ENCODE assay signal across 8 cellular contexts in genomic region chr12:120317258-120318105, GRCh38. TPM values are rescaled to one million over a fixed set of nuclear protein-coding genes. Genes with fewer than 3 reads are reported as not detected.
DNase-seq lines count a peak whose midpoint lies in the region; ATAC-seq and TF ChIP-seq lines count a peak whose summit lies in the region.

No MANE protein-coding gene starts in this region.

- no peak overlapping the region for H3K4ac ChIP-seq in mesendoderm (ENCODE audit: low read depth, low read length)

- BruUV-seq in Caco-2 (replicated peaks; lab: Mats Ljungman, UMichigan) = no TSS peak

- H3K4me1 ChIP-seq in Caco-2 (peaks cover 22% of the 10 kb centered on the region), endocrine pancreas (ENCODE audit: control insufficient read depth, insufficient read depth, low read length) (no peaks in the 10 kb centered on the region), mesendoderm (ENCODE audit: control insufficient read depth, low read depth, low read length) (peaks cover 2% of the 10 kb centered on the region)

- no peak overlapping the region for H4K5ac ChIP-seq in mesendoderm (ENCODE audit: low read length)

- peak; percentile 52 to 77 for TF ChIP-seq CTCF in Caco-2 (IDR thresholded peaks at IDR 0.05; ENCODE audit: insufficient read depth in 1 of 2, low read depth in 1 of 2, low read length in 1 of 2, severe bottlenecking in 1 of 2, unreplicated experiment in 1 of 2)

- peak; percentile 96 for ATAC-seq in GM21360 (IDR thresholded peaks at IDR 0.05; ENCODE audit: unreplicated experiment)
- peak; percentile 100 for ATAC-seq in activated CD8-positive, alpha-beta memory T cell treated with anti-CD3 and anti-CD28 coated beads, Interleukin-2, amount 10 ng/mL, durations not matched to agents 7 days and 5 days

- no peak overlapping the region for H2BK120ac ChIP-seq in mesendoderm (ENCODE audit: low read depth, low read length)

- H3K4me1 Mint-ChIP-seq in Caco-2 (ENCODE audit: low read depth, unreplicated experiment) = peaks cover 13% of the 10 kb centered on the region
- H3K4me1 Mint-ChIP-seq in activated CD8-positive, alpha-beta memory T cell treated with anti-CD3 and anti-CD28 coated beads, Interleukin-2, amount 10 ng/mL, durations not matched to agents 7 days and 5 days = peaks cover 13% of the 10 kb centered on the region

- H2AK5ac ChIP-seq in mesendoderm (ENCODE audit: low read length) = no peak overlapping the region

- DNase-seq in Caco-2 (peak; percentile 100), HT1080 (ENCODE audit: low read depth) (peak; percentile 100), NOMO-1 (lab: John Stamatoyannopoulos, UW; ENCODE audit: unreplicated experiment in 2 of 2) (peak; percentile 98 to 99), mesendoderm (peak; percentile 100)
- DNase-seq in activated CD8-positive, alpha-beta memory T cell treated with anti-CD3 and anti-CD28 coated beads, Interleukin-2, amount 10 ng/mL, durations not matched to agents 7 days and 5 days = peak; percentile 100
- peak; percentile 99 for DNase-seq in stimulated activated CD8-positive, alpha-beta memory T cell treated with anti-CD3 and anti-CD28 coated beads, Interleukin-15, amount 100 ng/mL, for 1 hour (ENCODE audit: low read depth)

- H3K4me3 ChIP-seq in Caco-2 (ENCODE audit: low read depth, low read length) (peak overlapping the region; percentile 49), endocrine pancreas (ENCODE audit: control insufficient read depth, insufficient read depth, low read length) (peak overlapping the region; percentile 46), mesendoderm (ENCODE audit: low read length) (peak overlapping the region; percentile 59)

- H3K36me3 ChIP-seq in Caco-2 (ENCODE audit: control insufficient read depth, insufficient read depth, low read length) = no peaks in the 10 kb centered on the region
- H3K36me3 ChIP-seq in endocrine pancreas (ENCODE audit: control insufficient read depth, insufficient read depth, low read length) = no peaks in the 10 kb centered on the region
- no peaks in the 10 kb centered on the region for H3K36me3 ChIP-seq in mesendoderm (ENCODE audit: control insufficient read depth, insufficient read depth, low read length)

- H3K9me3 Mint-ChIP-seq in Caco-2 (ENCODE audit: unreplicated experiment) = no peaks in the 10 kb centered on the region
- H3K9me3 Mint-ChIP-seq in activated CD8-positive, alpha-beta memory T cell treated with anti-CD3 and anti-CD28 coated beads, Interleukin-2, amount 10 ng/mL, durations not matched to agents 7 days and 5 days (ENCODE audit: low read depth) = no peaks in the 10 kb centered on the region

- H3K9me3 ChIP-seq in Caco-2 (no peaks in the 10 kb centered on the region), endocrine pancreas (ENCODE audit: control insufficient read depth, low read length) (no peaks in the 10 kb centered on the region)

- POLR2A ChIA-PET in Caco-2 (lab: Charles Lee) = interaction anchor here (0.6 to 2.3 kb wide), 7 partner anchors 15 to 222 kb away, joined by 3 to 29 read pairs (median 6); partner anchors contain the start of genes RNU4-1, RNU4-2, RPLP0 and SIRT4

- H2BK5ac ChIP-seq in mesendoderm (ENCODE audit: low read length) = peak overlapping the region; percentile 54

- H3K27me3 Mint-ChIP-seq in Caco-2 (ENCODE audit: insufficient read depth, unreplicated experiment) = no peaks in the 10 kb centered on the region
- no peaks in the 10 kb centered on the region for H3K27me3 Mint-ChIP-seq in activated CD8-positive, alpha-beta memory T cell treated with anti-CD3 and anti-CD28 coated beads, Interleukin-2, amount 10 ng/mL, durations not matched to agents 7 days and 5 days

- H3K23ac ChIP-seq in mesendoderm (ENCODE audit: low read length) = no peak overlapping the region

- H4K8ac ChIP-seq in mesendoderm (ENCODE audit: low read depth, low read length) = peak overlapping the region; percentile 84

- H3K27me3 ChIP-seq in Caco-2 (replicated peaks; ENCODE audit: control insufficient read depth, insufficient read depth, low read length) (no peaks in the 10 kb centered on the region), endocrine pancreas (ENCODE audit: control insufficient read depth, insufficient read depth, low read length) (no peaks in the 10 kb centered on the region), mesendoderm (ENCODE audit: insufficient read depth, low read length, poor library complexity) (no peaks in the 10 kb centered on the region)

- peak overlapping the region; percentile 30 for H3K18ac ChIP-seq in mesendoderm (ENCODE audit: low read length)

- CTCF ChIA-PET in Caco-2 (lab: Charles Lee) = interaction anchor here (0.6 to 1.5 kb wide), 9 partner anchors 12 to 200 kb away, joined by 3 to 27 read pairs (median 3); partner anchors contain the start of genes COX6A1, RNU4-1 and SIRT4
- CTCF ChIA-PET in activated CD8-positive, alpha-beta memory T cell treated with anti-CD3 and anti-CD28 coated beads, Interleukin-2, amount 10 ng/mL, durations not matched to agents 7 days and 5 days (lab: Charles Lee) = interaction anchor here (0.8 to 6.6 kb wide), 13 partner anchors 8 to 219 kb away, joined by 3 to 47 read pairs (median 3); partner anchors contain the start of genes COX6A1, PXN, RNU4-1 and RPLP0

- H3K4me2 ChIP-seq in mesendoderm (ENCODE audit: low read length) = peak overlapping the region; percentile 85

- H3K79me1 ChIP-seq in mesendoderm (ENCODE audit: low read length) = no peaks in the 10 kb centered on the region

- peak overlapping the region; percentile 95 for H3K4me3 Mint-ChIP-seq in Caco-2 (ENCODE audit: unreplicated experiment)
- peak overlapping the region; percentile 78 for H3K4me3 Mint-ChIP-seq in activated CD8-positive, alpha-beta memory T cell treated with anti-CD3 and anti-CD28 coated beads, Interleukin-2, amount 10 ng/mL, durations not matched to agents 7 days and 5 days

- no peaks in the 10 kb centered on the region for H3K79me2 ChIP-seq in mesendoderm (ENCODE audit: control insufficient read depth, insufficient read depth, low read length)

- WGBS in mesendoderm (ENCODE audit: extremely low coverage, insufficient coverage, low lambda C conversion rate) = no CpG with 5 or more reads among the region's 41 CpGs

- H2BK15ac ChIP-seq in mesendoderm (replicated peaks; ENCODE audit: low read depth) = no peak overlapping the region

- intact Hi-C loops in Caco-2 (cut with micrococcal nuclease; ENCODE audit: unreplicated experiment) = loop anchor here (1.0 kb wide), 1 partner anchor 15 kb away; the partner anchor contains the start of gene SIRT4

- H3K27ac Mint-ChIP-seq in Caco-2 (ENCODE audit: unreplicated experiment) = peak overlapping the region; percentile 99
- peak overlapping the region; percentile 88 for H3K27ac Mint-ChIP-seq in activated CD8-positive, alpha-beta memory T cell treated with anti-CD3 and anti-CD28 coated beads, Interleukin-2, amount 10 ng/mL, durations not matched to agents 7 days and 5 days

- H3K9ac ChIP-seq in endocrine pancreas (ENCODE audit: control insufficient read depth, insufficient read depth, low read length) = peak overlapping the region; percentile 84
- H3K9ac ChIP-seq in mesendoderm (ENCODE audit: low read length) = peak overlapping the region; percentile 85

- peak overlapping the region; percentile 39 for H3K27ac ChIP-seq in mesendoderm (ENCODE audit: low read depth, low read length)

- H3K56ac ChIP-seq in mesendoderm (ENCODE audit: low read length) = peak overlapping the region; percentile 97

- peaks cover 12% of the 10 kb centered on the region for H3K36me3 Mint-ChIP-seq in Caco-2 (ENCODE audit: insufficient read depth, unreplicated experiment)
- H3K36me3 Mint-ChIP-seq in activated CD8-positive, alpha-beta memory T cell treated with anti-CD3 and anti-CD28 coated beads, Interleukin-2, amount 10 ng/mL, durations not matched to agents 7 days and 5 days = no peaks in the 10 kb centered on the region

RNA-seq across cellular contexts. Expression of gene PLA2G1B, which starts 10.1 kb away (rescaled TPM):
- not detected in 2 replicates for total RNA-seq in Caco-2 (2022)
- total RNA-seq in HT1080 (2014; rRNA removed; shearing (Covaris generic)) = not detected in 2 replicates
- not detected in 2 replicates for polyA plus RNA-seq in HT1080 (2015; cell fraction: cytosol; rRNA removed)
- polyA plus RNA-seq in HT1080 (2015; cell fraction: nucleus; rRNA removed) = not detected in 2 replicates
- total RNA-seq in activated CD8-positive, alpha-beta memory T cell treated with anti-CD3 and anti-CD28 coated beads, Interleukin-2, amount 10 ng/mL, durations not matched to agents 7 days and 5 days = not detected
- not detected for polyA plus RNA-seq in mesendoderm (2013, experiment 1 of 2)
- polyA plus RNA-seq in mesendoderm (2013, experiment 2 of 2) = not detected

RNA-seq across cellular contexts. Expression of gene SIRT4, which starts 15.4 kb away (rescaled TPM):
- 2.1 and 3.6 TPM in 2 replicates for total RNA-seq in Caco-2 (2022)
- 0.40 and 1.6 TPM in 2 replicates for total RNA-seq in HT1080 (2014; rRNA removed; shearing (Covaris generic))
- polyA plus RNA-seq in HT1080 (2015; cell fraction: cytosol; rRNA removed) = 0.08 and 0.10 TPM in 2 replicates
- polyA plus RNA-seq in HT1080 (2015; cell fraction: nucleus; rRNA removed) = 0.11 and 0.22 TPM in 2 replicates
- 1 to 10 TPM; 2.4 to 3.0 TPM for total RNA-seq in activated CD8-positive, alpha-beta memory T cell treated with anti-CD3 and anti-CD28 coated beads, Interleukin-2, amount 10 ng/mL, durations not matched to agents 7 days and 5 days
- polyA plus RNA-seq in mesendoderm (2013, experiment 1 of 2) = 0.88 TPM
- polyA plus RNA-seq in mesendoderm (2013, experiment 2 of 2) = 0.81 TPM

RNA-seq across cellular contexts. Expression of gene RNU4-1, which starts 24.4 kb away (rescaled TPM):
- total RNA-seq in Caco-2 (2022) = 3,380 and 3,645 TPM in 2 replicates
- total RNA-seq in HT1080 (2014; rRNA removed; shearing (Covaris generic)) = not detected in 2 replicates
- not detected in 2 replicates for polyA plus RNA-seq in HT1080 (2015; cell fraction: cytosol; rRNA removed)
- not detected in 2 replicates for polyA plus RNA-seq in HT1080 (2015; cell fraction: nucleus; rRNA removed)
- 1,000 to 10,000 TPM in 1 of 2 experiments, 100 to 1,000 TPM in 1; 780 to 2,122 TPM for total RNA-seq in activated CD8-positive, alpha-beta memory T cell treated with anti-CD3 and anti-CD28 coated beads, Interleukin-2, amount 10 ng/mL, durations not matched to agents 7 days and 5 days
- not detected for polyA plus RNA-seq in mesendoderm (2013, experiment 1 of 2)
- polyA plus RNA-seq in mesendoderm (2013, experiment 2 of 2) = not detected

RNA-seq across cellular contexts. Expression of gene RNU4-2, which starts 25.8 kb away (rescaled TPM):
- 3,944 and 3,946 TPM in 2 replicates for total RNA-seq in Caco-2 (2022)
- not detected in 2 replicates for total RNA-seq in HT1080 (2014; rRNA removed; shearing (Covaris generic))
- polyA plus RNA-seq in HT1080 (2015; cell fraction: cytosol; rRNA removed) = not detected in 2 replicates
- not detected in 2 replicates for polyA plus RNA-seq in HT1080 (2015; cell fraction: nucleus; rRNA removed)
- 1,000 to 10,000 TPM in 1 of 2 experiments, 100 to 1,000 TPM in 1; 953 to 3,569 TPM for total RNA-seq in activated CD8-positive, alpha-beta memory T cell treated with anti-CD3 and anti-CD28 coated beads, Interleukin-2, amount 10 ng/mL, durations not matched to agents 7 days and 5 days
- polyA plus RNA-seq in mesendoderm (2013, experiment 1 of 2) = not detected
- not detected for polyA plus RNA-seq in mesendoderm (2013, experiment 2 of 2)

RNA-seq across cellular contexts. Expression of gene MSI1, which starts 51.5 kb away (rescaled TPM):
- total RNA-seq in Caco-2 (2022) = 21.7 and 24.8 TPM in 2 replicates
- total RNA-seq in HT1080 (2014; rRNA removed; shearing (Covaris generic)) = 0.40 and 0.92 TPM in 2 replicates
- not detected in 2 replicates for polyA plus RNA-seq in HT1080 (2015; cell fraction: cytosol; rRNA removed)
- 0.16 TPM in 1 of 2 replicates, not detected in the other for polyA plus RNA-seq in HT1080 (2015; cell fraction: nucleus; rRNA removed)
- total RNA-seq in activated CD8-positive, alpha-beta memory T cell treated with anti-CD3 and anti-CD28 coated beads, Interleukin-2, amount 10 ng/mL, durations not matched to agents 7 days and 5 days = under 1 TPM in 1 of 2 experiments, not detected in 1; 0.07 TPM
- 30.8 TPM for polyA plus RNA-seq in mesendoderm (2013, experiment 1 of 2)
- 29.9 TPM for polyA plus RNA-seq in mesendoderm (2013, experiment 2 of 2)

Comparison
In these comparisons a context has a peak if more than half of its experiments do, and no peak if none do; other contexts are left out.
1. Peak in every context shown above with its lines: DNase-seq, ATAC-seq, H3K4me3 ChIP-seq and H3K27ac ChIP-seq.
2. RNA of gene RNU4-1, which starts 24.4 kb away (total RNA-seq): 3,380 to 3,645 TPM in Caco-2 and 780 to 2,122 TPM in activated CD8-positive, alpha-beta memory T cell treated with anti-CD3 and anti-CD28 coated beads, Interleukin-2, amount 10 ng/mL, durations not matched to agents 7 days and 5 days; not detected in HT1080; every median in the first group is over 100 times any median in the second.